ENCODE assay signal across 26 cellular contexts in genomic region chr4:112377701-112378620, GRCh38.
"Had no signal": no experiment of that assay in that cellular context is flagged by ENCODE, and none has a peak within 500 bp of the region (broad histone marks: within the 10 kb centered on the region; RNA-seq: fewer than 3 reads in every experiment).

No MANE protein-coding gene starts in this region.

- ATAC-seq: T-cell had no signal

- H3K27me3 ChIP-seq: adrenal gland, MG63 had no signal

- FAIRE-seq: TTC549 had no signal

- H3K4me1 ChIP-seq: adrenal gland had no signal

- H3K4me1 Mint-ChIP-seq: activated CD4-positive, alpha-beta T cell treated with anti-CD3 and anti-CD28 coated beads, Interleukin-2, amount 10 ng/mL, durations not matched to agents 7 days and 5 days; activated naive CD4-positive, alpha-beta T cell treated with anti-CD3 and anti-CD28 coated beads, Interleukin-2, amount 10 ng/mL, durations not matched to agents 7 days and 5 days; activated naive CD8-positive, alpha-beta T cell treated with anti-CD3 and anti-CD28 coated beads, Interleukin-2, amount 10 ng/mL, durations not matched to agents 7 days and 5 days had no signal

- H3K36me3 ChIP-seq: MG63 had no signal

- H3K9me3 ChIP-seq: adrenal gland, MG63 had no signal

- H3K9me3 Mint-ChIP-seq: activated CD4-positive, alpha-beta memory T cell treated with anti-CD3 and anti-CD28 coated beads for 36 hours; activated CD4-positive, alpha-beta T cell treated with anti-CD3 and anti-CD28 coated beads, Interleukin-2, amount 10 ng/mL, durations not matched to agents 7 days and 5 days; activated naive CD4-positive, alpha-beta T cell treated with anti-CD3 and anti-CD28 coated beads, Interleukin-2, amount 10 ng/mL, durations not matched to agents 7 days and 5 days; activated T-helper 2 cell treated with anti-CD3 and anti-CD28 coated beads, Interferon-gamma antibody, Interleukin-2, Interleukin-4, amounts not matched to agents 10 μg/mL and 5 μg/mL and 100 μg/mL, durations not matched to agents 14 hours and 24 hours and 36 hours; T-cell had no signal

- H3K27ac ChIP-seq: adrenal gland had no signal

- DNase-seq: activated CD4-positive, alpha-beta memory T cell treated with anti-CD3 and anti-CD28 coated beads for 36 hours; activated CD4-positive, alpha-beta T cell treated with anti-CD3 and anti-CD28 coated beads, Interleukin-2, amount 10 ng/mL, durations not matched to agents 7 days and 5 days; activated CD4-positive, CD25-positive, alpha-beta regulatory T cell; activated CD8-positive, alpha-beta memory T cell treated with anti-CD3 and anti-CD28 coated beads for 24 hours; activated gamma-delta T cell treated with Interleukin-2 at 50 U/mL for 16 hours; activated naive CD4-positive, alpha-beta T cell treated with anti-CD3 and anti-CD28 coated beads, Interleukin-2, amount 10 ng/mL, durations not matched to agents 7 days and 5 days; activated naive CD8-positive, alpha-beta T cell treated with anti-CD3 and anti-CD28 coated beads, Interleukin-2, amount 10 ng/mL, durations not matched to agents 7 days and 5 days; activated T-cell treated with anti-CD3 and anti-CD28 coated beads, Interleukin-2, amount 50 U/mL, for 48 hours; adrenal gland; anterior cingulate cortex; MG63; MV-4-11; NCI-H1092 treated with DMSO at 0.1 percent for 48 hours; NCI-H1417 treated with DMSO at 0.1 percent for 48 hours; NCI-H1694; NCI-H2029; NCI-H345; NCI-H510A; NCI-H526 treated with DMSO at 0.1 percent for 48 hours; NCI-H82; SIG-M5; T-cell; T-helper 2 cell; T1000 had no signal

- H3K4me3 ChIP-seq: adrenal gland, MG63 had no signal

- H3K27me3 Mint-ChIP-seq: activated CD4-positive, alpha-beta memory T cell treated with anti-CD3 and anti-CD28 coated beads for 36 hours; activated CD4-positive, alpha-beta T cell treated with anti-CD3 and anti-CD28 coated beads, Interleukin-2, amount 10 ng/mL, durations not matched to agents 7 days and 5 days; activated naive CD4-positive, alpha-beta T cell treated with anti-CD3 and anti-CD28 coated beads, Interleukin-2, amount 10 ng/mL, durations not matched to agents 7 days and 5 days; activated naive CD8-positive, alpha-beta T cell treated with anti-CD3 and anti-CD28 coated beads, Interleukin-2, amount 10 ng/mL, durations not matched to agents 7 days and 5 days; T-cell had no signal

- H3K4me3 Mint-ChIP-seq: activated CD4-positive, alpha-beta memory T cell treated with anti-CD3 and anti-CD28 coated beads for 36 hours; activated CD4-positive, alpha-beta T cell treated with anti-CD3 and anti-CD28 coated beads, Interleukin-2, amount 10 ng/mL, durations not matched to agents 7 days and 5 days; activated naive CD4-positive, alpha-beta T cell treated with anti-CD3 and anti-CD28 coated beads, Interleukin-2, amount 10 ng/mL, durations not matched to agents 7 days and 5 days; activated naive CD8-positive, alpha-beta T cell treated with anti-CD3 and anti-CD28 coated beads, Interleukin-2, amount 10 ng/mL, durations not matched to agents 7 days and 5 days; T-cell had no signal

- H3K27ac Mint-ChIP-seq: activated CD4-positive, alpha-beta memory T cell treated with anti-CD3 and anti-CD28 coated beads for 36 hours; activated CD4-positive, alpha-beta T cell treated with anti-CD3 and anti-CD28 coated beads, Interleukin-2, amount 10 ng/mL, durations not matched to agents 7 days and 5 days; activated naive CD4-positive, alpha-beta T cell treated with anti-CD3 and anti-CD28 coated beads, Interleukin-2, amount 10 ng/mL, durations not matched to agents 7 days and 5 days; activated naive CD8-positive, alpha-beta T cell treated with anti-CD3 and anti-CD28 coated beads, Interleukin-2, amount 10 ng/mL, durations not matched to agents 7 days and 5 days; activated T-helper 2 cell treated with anti-CD3 and anti-CD28 coated beads, Interferon-gamma antibody, Interleukin-2, Interleukin-4, amounts not matched to agents 10 μg/mL and 5 μg/mL and 100 μg/mL, durations not matched to agents 14 hours and 24 hours and 36 hours; T-cell had no signal
